8 cellular contexts compared by ENCODE assay signal in genomic region chr10:70174058-70174741, GRCh38. TPM values are rescaled to one million over a fixed set of nuclear protein-coding genes. Genes with fewer than 3 reads are reported as not detected.
DNase-seq lines count a peak whose midpoint lies in the region; ATAC-seq and TF ChIP-seq lines count a peak whose summit lies in the region.

No MANE protein-coding gene starts in this region.

- peak overlapping the region; percentile 72 for H2AFZ ChIP-seq in Loucy (ENCODE audit: low read length)

- H4K20me1 ChIP-seq in Loucy (ENCODE audit: insufficient read depth, low read length, poor library complexity, severe bottlenecking) = peaks cover 11% of the 10 kb centered on the region

- no peaks in the 10 kb centered on the region for H3K9me2 ChIP-seq in Loucy (replicated peaks; ENCODE audit: low read depth, low read length)

- H3F3A ChIP-seq in Loucy (ENCODE audit: low read depth) = no peaks in the 10 kb centered on the region

- no peaks in the 10 kb centered on the region for H3K27me3 ChIP-seq in Loucy (ENCODE audit: insufficient read depth, low read length, poor library complexity, severe bottlenecking)
- H3K27me3 ChIP-seq in MG63 = no peaks in the 10 kb centered on the region

- peaks cover 11% of the 10 kb centered on the region for H3K79me2 ChIP-seq in Loucy (ENCODE audit: insufficient read depth, low read length)

- TF ChIP-seq CTCF in Loucy (conservative IDR thresholded peaks at IDR 0.05; ENCODE audit: low read length) = no peak

- H3K36me3 ChIP-seq in Loucy (ENCODE audit: insufficient read depth, low read length) = no peaks in the 10 kb centered on the region
- H3K36me3 ChIP-seq in MG63 = no peaks in the 10 kb centered on the region; the same call in 1 of the 2 replicates

- H3K4me3 ChIP-seq in Loucy (ENCODE audit: low read length, poor library complexity, severe bottlenecking) = no peak overlapping the region
- H3K4me3 ChIP-seq in MG63 = no peak overlapping the region

- DNase-seq in CD1c-positive myeloid dendritic cell (ENCODE audit: extremely low spot score) (peak; percentile 53), midbrain (lab: John Stamatoyannopoulos, UW) (peak; percentile 8), NCI-H82 (lab: John Stamatoyannopoulos, UW) (no peak), MG63 (no peak)
- peak; percentile 64 for DNase-seq in activated effector memory CD4-positive, alpha-beta T cell treated with anti-CD3 and anti-CD28 coated beads, Interleukin-2, amount 50 U/mL, for 16 hours
- DNase-seq in stimulated activated CD8-positive, alpha-beta memory T cell treated with anti-CD3 and anti-CD28 coated beads, Interleukin-4, amount 100 ng/mL, for 48 hours = no peak

- H3K9me3 ChIP-seq in Loucy (ENCODE audit: insufficient read depth, low read depth, low read length) (no peaks in the 10 kb centered on the region), MG63 (peaks cover 7% of the 10 kb centered on the region)

- H3K4me2 ChIP-seq in Loucy (ENCODE audit: low read depth, low read length, poor library complexity, severe bottlenecking) = peak overlapping the region; percentile 6

- peaks cover 15% of the 10 kb centered on the region for H3K4me1 ChIP-seq in Loucy (ENCODE audit: insufficient read depth, low read length, poor library complexity, severe bottlenecking)

- no peak overlapping the region for H3K9ac ChIP-seq in Loucy (ENCODE audit: low read depth, low read length, poor library complexity, severe bottlenecking)

- no peak for ATAC-seq in GM21737 (IDR thresholded peaks at IDR 0.05; ENCODE audit: unreplicated experiment)

RNA-seq across cellular contexts. Expression of gene SAR1A, which starts 3.9 kb away (rescaled TPM):
- total RNA-seq in MG63 (2014; rRNA removed; shearing (Covaris generic); ENCODE audit: low replicate concordance) = 55.6 and 67.0 TPM in 2 replicates

RNA-seq across cellular contexts. Expression of gene TYSND1, which starts 27.7 kb away (rescaled TPM):
- 19.4 and 29.9 TPM in 2 replicates for total RNA-seq in MG63 (2014; rRNA removed; shearing (Covaris generic); ENCODE audit: low replicate concordance)

RNA-seq across cellular contexts. Expression of gene AIFM2, which starts 41.6 kb away (rescaled TPM):
- 20.7 and 21.8 TPM in 2 replicates for total RNA-seq in MG63 (2014; rRNA removed; shearing (Covaris generic); ENCODE audit: low replicate concordance)

RNA-seq across cellular contexts. Expression of gene PPA1, which starts 59.0 kb away (rescaled TPM):
- 437 and 481 TPM in 2 replicates for total RNA-seq in MG63 (2014; rRNA removed; shearing (Covaris generic); ENCODE audit: low replicate concordance)

Comparison
In these comparisons a context has a peak if more than half of its experiments do, and no peak if none do; other contexts are left out.
1. DNase-seq: peak in CD1c-positive myeloid dendritic cell (single experiment), activated effector memory CD4-positive, alpha-beta T cell treated with anti-CD3 and anti-CD28 coated beads, Interleukin-2, amount 50 U/mL, for 16 hours (single experiment) and midbrain (single experiment); none in NCI-H82 (single experiment), MG63 (single experiment) and stimulated activated CD8-positive, alpha-beta memory T cell treated with anti-CD3 and anti-CD28 coated beads, Interleukin-4, amount 100 ng/mL, for 48 hours (single experiment).